ENCODE assay signal across 18 cellular contexts in genomic region chr20:57102566-57102965, GRCh38.
"Had no signal": no experiment of that assay in that cellular context is flagged by ENCODE, and none has a peak within 500 bp of the region (broad histone marks: within the 10 kb centered on the region; RNA-seq: fewer than 3 reads in every experiment).

No MANE protein-coding gene starts in this region.

- FAIRE-seq: colon, endothelial cell of umbilical vein, keratinocyte had no signal

- H3K4me3 ChIP-seq: smooth muscle cell, thoracic aorta had no signal

- H3K9me3 ChIP-seq: neutrophil, thoracic aorta had no signal

- H3K27me3 ChIP-seq: neutrophil had no signal

- H3K36me3 ChIP-seq: neutrophil, thoracic aorta had no signal

- DNase-seq: endodermal cell; erythroblast; foreskin keratinocyte; immature natural killer cell; left colon; left ventricle myocardium superior; mesendoderm; naive B cell; right cardiac atrium; stimulated activated CD4-positive, alpha-beta T cell treated with anti-CD3 and anti-CD28 coated beads, Interleukin-2, amount 100 ng/mL, for 48 hours; trophoblast cell had no signal

- ATAC-seq: foreskin keratinocyte; left colon; left ventricle myocardium superior; right cardiac atrium; stimulated activated effector memory CD8-positive, alpha-beta T cell treated with anti-CD3 and anti-CD28 coated beads, Interleukin-12 subunit alpha, Interleukin-12 subunit beta, amount 100 ng/mL, for 72 hours had no signal

- H3K27ac ChIP-seq: foreskin keratinocyte, neutrophil, thoracic aorta had no signal

- H3K4me1 ChIP-seq: foreskin keratinocyte had no signal

- H3K4me2 ChIP-seq: smooth muscle cell had no signal
